ENCODE assay signal across 1 cellular context in the genomic region with DNA sequence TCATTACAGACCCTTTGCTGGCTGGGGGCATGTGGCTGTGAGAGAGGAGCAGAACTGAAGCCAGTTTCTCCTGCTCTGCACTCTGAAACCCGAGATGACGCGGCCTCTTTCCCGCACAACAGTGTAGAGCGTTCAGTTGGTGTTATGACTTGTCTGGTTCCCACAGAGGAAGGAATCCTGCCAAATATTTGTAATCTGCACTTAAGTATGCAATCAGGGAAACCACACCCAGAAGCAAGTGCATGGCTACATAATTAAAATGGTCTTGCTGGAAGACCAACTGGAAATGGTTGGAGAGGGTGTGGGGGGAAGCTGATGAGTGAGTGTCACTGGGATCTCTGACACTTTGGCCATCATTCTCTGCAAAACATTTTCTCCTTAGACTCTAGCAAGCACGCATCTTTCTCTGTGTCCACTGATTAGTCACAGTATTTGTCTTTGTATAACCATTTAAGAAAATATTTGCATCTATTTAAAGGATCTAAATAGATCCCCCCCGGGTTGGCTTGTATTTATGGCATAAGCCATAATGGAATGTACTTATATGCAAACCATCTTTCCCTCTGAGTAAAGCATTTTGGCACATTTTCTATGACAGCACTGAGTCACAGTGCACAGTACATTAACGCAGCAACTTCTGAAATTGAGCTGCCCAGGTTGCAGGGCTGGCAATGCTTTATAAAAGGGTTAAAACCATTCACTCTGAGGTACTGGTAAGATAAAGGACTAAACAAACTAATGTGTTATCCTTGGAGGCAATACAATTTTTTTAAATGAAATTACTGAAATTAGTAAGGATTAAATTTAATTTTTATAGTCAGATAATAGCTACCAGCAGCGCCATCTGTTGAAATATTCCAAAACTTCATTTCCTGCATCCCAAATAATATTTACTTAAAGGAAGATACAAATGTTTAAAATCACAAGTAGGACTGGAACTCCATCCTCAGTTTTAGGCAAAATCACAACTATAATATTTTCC.
A peak's percentile ranks its signal among the peaks of the same experiment; 100 is the strongest.
TF ChIP-seq lines count a peak whose summit lies in the region.

No MANE protein-coding gene starts in this region.

TF ChIP-seq in SK-N-SH treated with all-trans-retinoic acid at 6 μM for 48 hours, 23 proteins besides CTCF, POLR2A, EP300 and RAD21 (continued from another document):
- TF ChIP-seq, protein P1, sequence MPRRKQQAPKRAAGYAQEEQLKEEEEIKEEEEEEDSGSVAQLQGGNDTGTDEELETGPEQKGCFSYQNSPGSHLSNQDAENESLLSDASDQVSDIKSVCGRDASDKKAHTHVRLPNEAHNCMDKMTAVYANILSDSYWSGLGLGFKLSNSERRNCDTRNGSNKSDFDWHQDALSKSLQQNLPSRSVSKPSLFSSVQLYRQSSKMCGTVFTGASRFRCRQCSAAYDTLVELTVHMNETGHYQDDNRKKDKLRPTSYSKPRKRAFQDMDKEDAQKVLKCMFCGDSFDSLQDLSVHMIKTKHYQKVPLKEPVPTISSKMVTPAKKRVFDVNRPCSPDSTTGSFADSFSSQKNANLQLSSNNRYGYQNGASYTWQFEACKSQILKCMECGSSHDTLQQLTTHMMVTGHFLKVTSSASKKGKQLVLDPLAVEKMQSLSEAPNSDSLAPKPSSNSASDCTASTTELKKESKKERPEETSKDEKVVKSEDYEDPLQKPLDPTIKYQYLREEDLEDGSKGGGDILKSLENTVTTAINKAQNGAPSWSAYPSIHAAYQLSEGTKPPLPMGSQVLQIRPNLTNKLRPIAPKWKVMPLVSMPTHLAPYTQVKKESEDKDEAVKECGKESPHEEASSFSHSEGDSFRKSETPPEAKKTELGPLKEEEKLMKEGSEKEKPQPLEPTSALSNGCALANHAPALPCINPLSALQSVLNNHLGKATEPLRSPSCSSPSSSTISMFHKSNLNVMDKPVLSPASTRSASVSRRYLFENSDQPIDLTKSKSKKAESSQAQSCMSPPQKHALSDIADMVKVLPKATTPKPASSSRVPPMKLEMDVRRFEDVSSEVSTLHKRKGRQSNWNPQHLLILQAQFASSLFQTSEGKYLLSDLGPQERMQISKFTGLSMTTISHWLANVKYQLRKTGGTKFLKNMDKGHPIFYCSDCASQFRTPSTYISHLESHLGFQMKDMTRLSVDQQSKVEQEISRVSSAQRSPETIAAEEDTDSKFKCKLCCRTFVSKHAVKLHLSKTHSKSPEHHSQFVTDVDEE (CRISPR knock-in tag; IDR thresholded peaks at IDR 0.05) = 0 out of 2 replicates have a peak, but pooled peaks have one; percentile 37
- TF ChIP-seq TCF4 (CRISPR knock-in tag; IDR thresholded peaks at IDR 0.05; ENCODE audit: borderline replicate concordance) (peak; percentile 81; the same call in 1 of the 2 replicates), CSDC2 (CRISPR knock-in tag; IDR thresholded peaks at IDR 0.05) (no peak), ZFP30 (CRISPR knock-in tag; IDR thresholded peaks at IDR 0.05) (no peak)
- TF ChIP-seq, protein P2, sequence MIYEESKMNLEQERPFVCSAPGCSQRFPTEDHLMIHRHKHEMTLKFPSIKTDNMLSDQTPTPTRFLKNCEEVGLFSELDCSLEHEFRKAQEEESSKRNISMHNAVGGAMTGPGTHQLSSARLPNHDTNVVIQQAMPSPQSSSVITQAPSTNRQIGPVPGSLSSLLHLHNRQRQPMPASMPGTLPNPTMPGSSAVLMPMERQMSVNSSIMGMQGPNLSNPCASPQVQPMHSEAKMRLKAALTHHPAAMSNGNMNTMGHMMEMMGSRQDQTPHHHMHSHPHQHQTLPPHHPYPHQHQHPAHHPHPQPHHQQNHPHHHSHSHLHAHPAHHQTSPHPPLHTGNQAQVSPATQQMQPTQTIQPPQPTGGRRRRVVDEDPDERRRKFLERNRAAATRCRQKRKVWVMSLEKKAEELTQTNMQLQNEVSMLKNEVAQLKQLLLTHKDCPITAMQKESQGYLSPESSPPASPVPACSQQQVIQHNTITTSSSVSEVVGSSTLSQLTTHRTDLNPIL (CRISPR knock-in tag; IDR thresholded peaks at IDR 0.05; ENCODE audit: low read depth) = peak; percentile 42; the same call in 1 of the 2 replicates
TF ChIP-seq in SK-N-SH treated with all-trans-retinoic acid at 6 μM for 48 hours: peak in this region for 8.
